In the genomic region with DNA sequence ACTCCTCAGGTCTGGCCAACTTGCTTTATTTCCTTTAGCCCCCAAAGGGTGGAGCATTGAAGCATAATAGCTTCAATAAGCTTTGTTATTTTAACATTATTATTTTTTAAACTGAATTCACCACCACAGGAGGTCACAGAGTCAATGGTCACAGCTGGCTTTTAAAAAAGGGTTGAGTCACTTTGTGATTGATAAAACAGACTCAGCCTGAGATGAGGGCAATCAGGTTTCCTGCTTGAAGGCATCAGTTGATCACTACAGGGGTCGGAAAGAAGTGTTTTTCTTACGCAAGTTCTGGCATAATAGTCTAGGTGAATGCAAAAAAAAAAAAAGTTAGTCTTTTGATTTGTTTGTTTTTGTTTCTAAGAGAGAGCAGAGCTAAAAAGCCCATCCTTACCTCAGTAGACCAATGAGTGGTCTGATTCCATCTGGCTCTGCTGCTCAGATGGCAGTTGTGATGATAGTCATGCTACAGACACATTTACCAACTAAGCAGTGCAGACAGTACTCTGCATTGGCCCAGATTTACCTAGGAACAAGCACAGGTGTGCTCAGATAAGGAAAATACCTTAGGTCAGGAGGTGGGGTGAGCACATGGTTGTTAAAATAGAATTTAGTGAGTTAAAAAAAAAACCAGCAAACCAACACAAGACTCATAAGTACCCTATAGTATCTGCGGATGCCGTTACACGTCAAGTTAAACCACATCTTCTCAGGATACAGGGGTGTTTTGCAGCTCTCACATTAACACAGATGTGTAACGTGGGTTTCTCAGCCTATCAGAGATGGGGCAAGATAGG, we compare ENCODE assay signal across 8 cellular contexts. TPM values are rescaled to one million over a fixed set of nuclear protein-coding genes. Genes with fewer than 3 reads are reported as not detected.
DNase-seq lines count a peak whose midpoint lies in the region; ATAC-seq and TF ChIP-seq lines count a peak whose summit lies in the region.

No MANE protein-coding gene starts in this region.

- H3K9me3 ChIP-seq in DOHH2 (ENCODE audit: control insufficient read depth, insufficient read depth, low read length) (no peaks in the 10 kb centered on the region), HEK293 (ENCODE audit: control insufficient read depth, insufficient read depth, low read depth, low read length) (no peaks in the 10 kb centered on the region), mesodermal cell (ENCODE audit: control insufficient read depth, low read length) (no peaks in the 10 kb centered on the region)

- peak overlapping the region; percentile 94 for H3K4me2 ChIP-seq in DOHH2 (ENCODE audit: low read length)

- peak; percentile 66 for DNase-seq in activated CD8-positive, alpha-beta T cell treated with anti-CD3 and anti-CD28 coated beads for 36 hours
- DNase-seq in glutamatergic neuron (no peak), SKM-1 (lab: John Stamatoyannopoulos, UW; ENCODE audit: unreplicated experiment) (no peak), occipital lobe (lab: John Stamatoyannopoulos, UW) (no peak), EL (no peak)

- no peak overlapping the region for H3K27ac Mint-ChIP-seq in activated CD8-positive, alpha-beta T cell treated with anti-CD3 and anti-CD28 coated beads for 36 hours
- no peak overlapping the region for H3K27ac Mint-ChIP-seq in glutamatergic neuron (ENCODE audit: unreplicated experiment)

- H3K4me3 ChIP-seq in DOHH2 (ENCODE audit: low read length) (peak overlapping the region; percentile 76), HEK293 (ENCODE audit: low read depth, low read length) (no peak overlapping the region; the same call in 1 of the 2 replicates), mesodermal cell (ENCODE audit: extremely low read depth, insufficient read depth, low read length, poor library complexity, severe bottlenecking) (no peak overlapping the region)

- peaks cover 30% of the 10 kb centered on the region for H3F3A ChIP-seq in DOHH2 (ENCODE audit: control insufficient read depth, insufficient read depth)

- POLR2A ChIA-PET in HEK293 (lab: Yijun Ruan, JAX), result no interaction called here
- POLR2A ChIA-PET in activated CD8-positive, alpha-beta T cell treated with anti-CD3 and anti-CD28 coated beads for 36 hours (lab: Charles Lee), result interaction anchor here (0.6 to 7.9 kb wide), 19 partner anchors 10 to 469 kb away, joined by 3 to 159 read pairs (median 4); partner anchors contain the start of genes TIGIT and ZNF80

- no peak overlapping the region for H3K4me3 Mint-ChIP-seq in activated CD8-positive, alpha-beta T cell treated with anti-CD3 and anti-CD28 coated beads for 36 hours
- H3K4me3 Mint-ChIP-seq in glutamatergic neuron (ENCODE audit: unreplicated experiment), result no peak overlapping the region

- H4K20me1 ChIP-seq in DOHH2 (ENCODE audit: control insufficient read depth, insufficient read depth, low read depth, low read length), result no peaks in the 10 kb centered on the region

- peaks cover 29% of the 10 kb centered on the region for H3K4me1 Mint-ChIP-seq in activated CD8-positive, alpha-beta T cell treated with anti-CD3 and anti-CD28 coated beads for 36 hours (ENCODE audit: low read depth)
- H3K4me1 Mint-ChIP-seq in glutamatergic neuron (ENCODE audit: low read depth, unreplicated experiment), result peaks cover 10% of the 10 kb centered on the region

- H3K4me1 ChIP-seq in DOHH2 (ENCODE audit: control insufficient read depth, low read length) (peaks cover 79% of the 10 kb centered on the region), HEK293 (ENCODE audit: control insufficient read depth, insufficient read depth, low read length) (peaks cover 4% of the 10 kb centered on the region), mesodermal cell (ENCODE audit: control insufficient read depth, insufficient read depth, low read length, poor library complexity, severe bottlenecking) (peaks cover 13% of the 10 kb centered on the region)

- no peaks in the 10 kb centered on the region for H3K27me3 Mint-ChIP-seq in activated CD8-positive, alpha-beta T cell treated with anti-CD3 and anti-CD28 coated beads for 36 hours
- no peaks in the 10 kb centered on the region for H3K27me3 Mint-ChIP-seq in glutamatergic neuron (ENCODE audit: unreplicated experiment)

- peaks cover 8% of the 10 kb centered on the region for H3K36me3 Mint-ChIP-seq in activated CD8-positive, alpha-beta T cell treated with anti-CD3 and anti-CD28 coated beads for 36 hours (ENCODE audit: low read depth)
- no peaks in the 10 kb centered on the region for H3K36me3 Mint-ChIP-seq in glutamatergic neuron (ENCODE audit: unreplicated experiment)

- TF ChIP-seq CTCF in DOHH2 (IDR thresholded peaks at IDR 0.05; ENCODE audit: low read depth, low read length, poor library complexity, severe bottlenecking) (no peak), HEK293 (tag by site-specific recombination; IDR thresholded peaks at IDR 0.05) (no peak), glutamatergic neuron (IDR thresholded peaks at IDR 0.05; ENCODE audit: partially characterized antibody, unreplicated experiment) (no peak)
- no peak for TF ChIP-seq CTCF in activated CD8-positive, alpha-beta T cell treated with anti-CD3 and anti-CD28 coated beads for 36 hours (IDR thresholded peaks at IDR 0.05)

- peaks cover 14% of the 10 kb centered on the region for H3K79me2 ChIP-seq in DOHH2 (ENCODE audit: control insufficient read depth, low read length)

- no peaks in the 10 kb centered on the region for H3K9me2 ChIP-seq in DOHH2 (replicated peaks; ENCODE audit: control insufficient read depth, low read length)

- ATAC-seq in activated CD8-positive, alpha-beta T cell treated with anti-CD3 and anti-CD28 coated beads for 36 hours, result peak; percentile 62

- H3K36me3 ChIP-seq in DOHH2 (ENCODE audit: control insufficient read depth, low read length) (peaks cover 4% of the 10 kb centered on the region; the same call in 1 of the 2 replicates), HEK293 (ENCODE audit: control insufficient read depth in 2 of 2, insufficient read depth in 1 of 2, low read length in 2 of 2) (no peaks in the 10 kb centered on the region), mesodermal cell (ENCODE audit: control insufficient read depth, insufficient read depth, low read length) (no peaks in the 10 kb centered on the region)

- CTCF ChIA-PET in HEK293 (lab: Yijun Ruan, JAX), result interaction anchor here (0.6 kb wide), 1 partner anchor 13 kb away, joined by 3 read pairs; no protein-coding TSS in a partner anchor
- CTCF ChIA-PET in activated CD8-positive, alpha-beta T cell treated with anti-CD3 and anti-CD28 coated beads for 36 hours (lab: Charles Lee), result interaction anchor here (0.6 to 3.1 kb wide), 12 partner anchors 8 to 217 kb away, joined by 3 to 26 read pairs (median 6); partner anchors contain the start of gene TIGIT

- peaks cover 9% of the 10 kb centered on the region for H3K9me3 Mint-ChIP-seq in activated CD8-positive, alpha-beta T cell treated with anti-CD3 and anti-CD28 coated beads for 36 hours
- peaks cover 2% of the 10 kb centered on the region for H3K9me3 Mint-ChIP-seq in glutamatergic neuron (ENCODE audit: unreplicated experiment)

- intact Hi-C loops in activated CD8-positive, alpha-beta T cell treated with anti-CD3 and anti-CD28 coated beads for 36 hours (cut with micrococcal nuclease), result loop anchor here (1.0 to 5.0 kb wide), 3 partner anchors 29 to 203 kb away; no protein-coding TSS in a partner anchor

- H3K27me3 ChIP-seq in DOHH2 (ENCODE audit: control insufficient read depth, low read length), result no peaks in the 10 kb centered on the region

- 50 to 57% methylated on average over 2 of the region's 6 CpGs for WGBS in mesodermal cell (ENCODE audit: insufficient coverage in 2 of 2), 2 experiments

- H3K27ac ChIP-seq in DOHH2 (ENCODE audit: low read depth, low read length) (peak overlapping the region; percentile 98), HEK293 (ENCODE audit: extremely low read depth, low read depth, low read length) (no peak overlapping the region), mesodermal cell (ENCODE audit: low read depth, low read length, severe bottlenecking) (peak overlapping the region; percentile 50)

TF ChIP-seq in HEK293, 187 proteins besides CTCF, POLR2A, EP300 and RAD21 (continues in another document):
- TF ChIP-seq ZNF302 (tag by site-specific recombination; IDR thresholded peaks at IDR 0.05; ENCODE audit: low read depth), result no peak
- no peak for TF ChIP-seq KLF10 (tag by site-specific recombination; IDR thresholded peaks at IDR 0.05)
- no peak for TF ChIP-seq ZBTB26 (tag by site-specific recombination; optimal IDR thresholded peaks at IDR 0.05)
- TF ChIP-seq SCRT2 (tag by site-specific recombination; IDR thresholded peaks at IDR 0.05), result no peak
- no peak for TF ChIP-seq ZNF174 (tag by site-specific recombination; IDR thresholded peaks at IDR 0.05)
- TF ChIP-seq ZNF221 (tag by site-specific recombination; IDR thresholded peaks at IDR 0.05; ENCODE audit: borderline replicate concordance), result no peak
- TF ChIP-seq HOXD13 (CRISPR knock-in tag; IDR thresholded peaks at IDR 0.05; ENCODE audit: borderline replicate concordance), result no peak
- TF ChIP-seq ZNF248 (tag by site-specific recombination; IDR thresholded peaks at IDR 0.05), result no peak
- TF ChIP-seq SETDB1 (IDR thresholded peaks at IDR 0.05; ENCODE audit: insufficient read length, low read length), result no peak
- no peak for TF ChIP-seq YY1 (tag by site-specific recombination; IDR thresholded peaks at IDR 0.05)
- TF ChIP-seq ZBTB17 (tag by site-specific recombination; IDR thresholded peaks at IDR 0.05), result peak; percentile 6
- peak; percentile 52 for TF ChIP-seq ZIC2 (tag by site-specific recombination; IDR thresholded peaks at IDR 0.05)

RNA-seq across cellular contexts. Expression of gene ZNF80, which starts 22.6 kb away (rescaled TPM):
- total RNA-seq in activated CD8-positive, alpha-beta T cell treated with anti-CD3 and anti-CD28 coated beads for 36 hours, result 1 to 10 TPM; 1.8 to 2.3 TPM
- not detected for polyA plus RNA-seq in mesodermal cell (2013, experiment 1 of 2)
- not detected for polyA plus RNA-seq in mesodermal cell (2013, experiment 2 of 2)
- total RNA-seq in glutamatergic neuron (ENCODE audit: unreplicated experiment) (not detected), occipital lobe (not detected)

RNA-seq across cellular contexts. Expression of gene DRD3, which starts 35.9 kb away (rescaled TPM):
- total RNA-seq in activated CD8-positive, alpha-beta T cell treated with anti-CD3 and anti-CD28 coated beads for 36 hours, result not detected
- not detected for polyA plus RNA-seq in mesodermal cell (2013, experiment 1 of 2)
- polyA plus RNA-seq in mesodermal cell (2013, experiment 2 of 2), result not detected
- not detected for total RNA-seq in glutamatergic neuron (ENCODE audit: unreplicated experiment)
- total RNA-seq in occipital lobe, result not detected
